ENCODE assay signal across 8 cellular contexts in genomic region chr14:73567951-73568885, GRCh38. TPM values are rescaled to one million over a fixed set of nuclear protein-coding genes. Genes with fewer than 3 reads are reported as not detected.
A peak's percentile ranks its signal among the peaks of the same experiment; 100 is the strongest.
DNase-seq lines count a peak whose midpoint lies in the region; ATAC-seq and TF ChIP-seq lines count a peak whose summit lies in the region.

No MANE protein-coding gene starts in this region.

- H3K4me3 Mint-ChIP-seq in HFFc6: peak overlapping the region; percentile 94
- H3K4me3 Mint-ChIP-seq in activated naive CD4-positive, alpha-beta T cell treated with anti-CD3 and anti-CD28 coated beads, Interleukin-2, amount 10 ng/mL, durations not matched to agents 7 days and 5 days: peak overlapping the region; percentile 80

- peak overlapping the region; percentile 95 for H3K27ac Mint-ChIP-seq in HFFc6
- H3K27ac Mint-ChIP-seq in activated naive CD4-positive, alpha-beta T cell treated with anti-CD3 and anti-CD28 coated beads, Interleukin-2, amount 10 ng/mL, durations not matched to agents 7 days and 5 days: peak overlapping the region; percentile 93

- peaks cover under 1% of the 10 kb centered on the region; the same call in 1 of the 2 replicates for H3K9me3 Mint-ChIP-seq in HFFc6
- peaks cover 3% of the 10 kb centered on the region for H3K9me3 Mint-ChIP-seq in activated naive CD4-positive, alpha-beta T cell treated with anti-CD3 and anti-CD28 coated beads, Interleukin-2, amount 10 ng/mL, durations not matched to agents 7 days and 5 days

- H3K36me3 Mint-ChIP-seq in HFFc6 (ENCODE audit: low read depth): peaks cover 23% of the 10 kb centered on the region
- peaks cover 32% of the 10 kb centered on the region for H3K36me3 Mint-ChIP-seq in activated naive CD4-positive, alpha-beta T cell treated with anti-CD3 and anti-CD28 coated beads, Interleukin-2, amount 10 ng/mL, durations not matched to agents 7 days and 5 days

- CTCF ChIA-PET in activated naive CD4-positive, alpha-beta T cell treated with anti-CD3 and anti-CD28 coated beads, Interleukin-2, amount 10 ng/mL, durations not matched to agents 7 days and 5 days (lab: Charles Lee): interaction anchor here (0.7 to 3.0 kb wide), 7 partner anchors 41 to 161 kb away, joined by 3 to 48 read pairs (median 3); no protein-coding TSS in a partner anchor

- ATAC-seq in GM19467 (IDR thresholded peaks at IDR 0.05; ENCODE audit: unreplicated experiment) (no peak), HG03342 (IDR thresholded peaks at IDR 0.05; ENCODE audit: unreplicated experiment) (no peak)

- H3K4me1 Mint-ChIP-seq in HFFc6 (ENCODE audit: low read depth): peaks cover 28% of the 10 kb centered on the region
- H3K4me1 Mint-ChIP-seq in activated naive CD4-positive, alpha-beta T cell treated with anti-CD3 and anti-CD28 coated beads, Interleukin-2, amount 10 ng/mL, durations not matched to agents 7 days and 5 days: peaks cover 47% of the 10 kb centered on the region

- DNase-seq in AG08396 (ENCODE audit: low spot score) (peak; percentile 46), HFFc6 (peak; percentile 16), iPS-NIHi7 (ENCODE audit: extremely low spot score) (peak; percentile 10), stromal cell of bone marrow (ENCODE audit: low read depth) (peak; percentile 23), T1000 (lab: John Stamatoyannopoulos, UW) (no peak)
- no peak for DNase-seq in activated naive CD4-positive, alpha-beta T cell treated with anti-CD3 and anti-CD28 coated beads, Interleukin-2, amount 10 ng/mL, durations not matched to agents 7 days and 5 days

- no peak for TF ChIP-seq CTCF in HFFc6 (IDR thresholded peaks at IDR 0.05)

- peaks cover 3% of the 10 kb centered on the region; the same call in 1 of the 2 replicates for H3K27me3 Mint-ChIP-seq in HFFc6 (ENCODE audit: insufficient read depth)
- H3K27me3 Mint-ChIP-seq in activated naive CD4-positive, alpha-beta T cell treated with anti-CD3 and anti-CD28 coated beads, Interleukin-2, amount 10 ng/mL, durations not matched to agents 7 days and 5 days: no peaks in the 10 kb centered on the region

RNA-seq across cellular contexts. Expression of gene ACOT2, which starts 0.8 kb away (rescaled TPM):
- 10 to 100 TPM; 18.4 to 24.0 (median 20.9) TPM for total RNA-seq in HFFc6 (2021; fragmentation: NEBNext Ultra II Directional; extraction: Animal tissue kit (Norgen Biotek cat#: 25700))

RNA-seq across cellular contexts. Expression of gene HEATR4, which starts 9.5 kb away (rescaled TPM):
- not detected for total RNA-seq in HFFc6 (2021; fragmentation: NEBNext Ultra II Directional; extraction: Animal tissue kit (Norgen Biotek cat#: 25700))

RNA-seq across cellular contexts. Expression of gene ACOT4, which starts 23.5 kb away (rescaled TPM):
- total RNA-seq in HFFc6 (2021; fragmentation: NEBNext Ultra II Directional; extraction: Animal tissue kit (Norgen Biotek cat#: 25700)): not detected

RNA-seq across cellular contexts. Expression of gene ACOT1, which starts 31.3 kb away (rescaled TPM):
- 1 to 10 TPM; 4.2 to 8.2 (median 5.9) TPM for total RNA-seq in HFFc6 (2021; fragmentation: NEBNext Ultra II Directional; extraction: Animal tissue kit (Norgen Biotek cat#: 25700))

RNA-seq across cellular contexts. Expression of gene ACOT6, which starts 44.1 kb away (rescaled TPM):
- not detected for total RNA-seq in HFFc6 (2021; fragmentation: NEBNext Ultra II Directional; extraction: Animal tissue kit (Norgen Biotek cat#: 25700))

Comparison
In these comparisons a context has a peak if more than half of its experiments do, and no peak if none do; other contexts are left out.
1. DNase-seq: peak in AG08396 (single experiment), HFFc6 (single experiment), iPS-NIHi7 (single experiment) and stromal cell of bone marrow (single experiment); none in activated naive CD4-positive, alpha-beta T cell treated with anti-CD3 and anti-CD28 coated beads, Interleukin-2, amount 10 ng/mL, durations not matched to agents 7 days and 5 days (single experiment) and T1000 (single experiment).